10 cellular contexts compared by ENCODE assay signal in genomic region chr6:113591896-113592827, GRCh38.
A peak's percentile ranks its signal among the peaks of the same experiment; 100 is the strongest.
DNase-seq lines count a peak whose midpoint lies in the region; ATAC-seq and TF ChIP-seq lines count a peak whose summit lies in the region.
"Had no signal": no experiment of that assay in that cellular context is flagged by ENCODE, and none has a peak within 500 bp of the region (broad histone marks: within the 10 kb centered on the region; RNA-seq: fewer than 3 reads in every experiment).

No MANE protein-coding gene starts in this region.

- no peaks in the 10 kb centered on the region for H3K4me1 Mint-ChIP-seq in MCF 10A (ENCODE audit: insufficient read depth, unreplicated experiment)
- H3K4me1 Mint-ChIP-seq: immature natural killer cell had no signal

- POLR2A ChIA-PET in MCF 10A (lab: Yijun Ruan, JAX) = interaction anchor here (0.6 kb wide), 1 partner anchor 40 kb away, joined by 3 read pairs; no protein-coding TSS in a partner anchor

- in situ Hi-C loops in mammary epithelial cell (cut with MboI; ENCODE audit: low sequenced_read_pairs in 2 of 2) = no loop called here

- no peak overlapping the region for H3K27ac ChIP-seq in mammary epithelial cell (ENCODE audit: insufficient read depth, low read depth, low read length)
- no peak overlapping the region for H3K27ac ChIP-seq in left lung
- no peak overlapping the region for H3K27ac ChIP-seq in vagina

- H3K9me3 ChIP-seq in mammary epithelial cell (replicated peaks; ENCODE audit: insufficient read depth, low read length) = no peaks in the 10 kb centered on the region
- no peaks in the 10 kb centered on the region for H3K9me3 ChIP-seq in left lung
- no peaks in the 10 kb centered on the region for H3K9me3 ChIP-seq in vagina

- H3K36me3 ChIP-seq in mammary epithelial cell (ENCODE audit: insufficient read depth, low read length) = no peaks in the 10 kb centered on the region
- no peaks in the 10 kb centered on the region for H3K36me3 ChIP-seq in left lung
- H3K36me3 ChIP-seq in vagina = no peaks in the 10 kb centered on the region

- no peak overlapping the region for H2AFZ ChIP-seq in mammary epithelial cell (ENCODE audit: low read depth, low read length)

- no peak overlapping the region for H3K9ac ChIP-seq in mammary epithelial cell (ENCODE audit: insufficient read depth, low read length)

- ATAC-seq in esophagus mucosa (peak; percentile 75), left lung (no peak)

- intact Hi-C loops in MCF 10A (cut with micrococcal nuclease) (loop anchor here (5.0 kb wide), 1 partner anchor 285 kb away; no protein-coding TSS in a partner anchor), mammary epithelial cell (cut with micrococcal nuclease) (loop anchor here (10.0 kb wide), 1 partner anchor 467 kb away; no protein-coding TSS in a partner anchor), left lung (cut with DNase I) (no loop called here), vagina (cut with DNase I) (no loop called here)

- no peak overlapping the region for H3K4me2 ChIP-seq in mammary epithelial cell (ENCODE audit: insufficient read depth, low read depth, low read length)

- H3K9me3 Mint-ChIP-seq in MCF 10A (ENCODE audit: unreplicated experiment) = no peaks in the 10 kb centered on the region

- H3K4me3 Mint-ChIP-seq in MCF 10A (ENCODE audit: unreplicated experiment) = no peak overlapping the region
- H3K4me3 Mint-ChIP-seq: immature natural killer cell had no signal

- no peaks in the 10 kb centered on the region for H4K20me1 ChIP-seq in mammary epithelial cell (ENCODE audit: insufficient read depth, low read length)

- H3K4me1 ChIP-seq in mammary epithelial cell (ENCODE audit: insufficient read depth, low read length) (no peaks in the 10 kb centered on the region), left lung (peaks cover 0 to 6% of the 10 kb centered on the region in 2 donors), vagina (peaks cover 28% of the 10 kb centered on the region)

- WGBS in mammary epithelial cell (ENCODE audit: low coverage, missing lambda C conversion rate) = 94% methylated on average over 2 of the region's 2 CpGs

- no peak overlapping the region for H3K4me3 ChIP-seq in mammary epithelial cell (replicated peaks in 1 of 3; ENCODE audit: insufficient read depth in 1 of 3, low read depth in 2 of 3, low read length in 3 of 3)
- H3K4me3 ChIP-seq in left lung = no peak overlapping the region
- H3K4me3 ChIP-seq in vagina = no peak overlapping the region

- DNase-seq in MCF 10A (ENCODE audit: unreplicated experiment) = peak; percentile 34
- DNase-seq in mammary epithelial cell = no peak
- DNase-seq in NCI-H2171 treated with DMSO at 0.1 percent for 48 hours (lab: John Stamatoyannopoulos, UW) = peak; percentile 44
- DNase-seq in ecto neural progenitor cell (ENCODE audit: low spot score) = no peak
- no peak for DNase-seq in left lung
- no peak for DNase-seq in midbrain (lab: John Stamatoyannopoulos, UW)
- DNase-seq in vagina (ENCODE audit: extremely low spot score in 2 of 2) = no peak
- DNase-seq: activated CD8-positive, alpha-beta memory T cell treated with anti-CD3 and anti-CD28 coated beads for 24 hours; immature natural killer cell had no signal

- BruUV-seq in MCF 10A (replicated peaks; lab: Mats Ljungman, UMichigan) (no TSS peak), mammary epithelial cell (replicated peaks; lab: Mats Ljungman, UMichigan) (no TSS peak)

- no peak for TF ChIP-seq CTCF in MCF 10A (IDR thresholded peaks at IDR 0.05; ENCODE audit: unreplicated experiment)
- no peak for TF ChIP-seq CTCF in mammary epithelial cell (conservative IDR thresholded peaks at IDR 0.05 in 1 of 2, IDR thresholded peaks at IDR 0.05 in 1 of 2; ENCODE audit: extremely low read depth in 1 of 2, insufficient read depth in 1 of 2, low read depth in 1 of 2, low read length in 2 of 2)
- TF ChIP-seq CTCF in left lung (IDR thresholded peaks at IDR 0.05) = no peak
- no peak for TF ChIP-seq CTCF in vagina (IDR thresholded peaks at IDR 0.05)

- H3K27me3 ChIP-seq in mammary epithelial cell (ENCODE audit: insufficient read depth, low read length) (no peaks in the 10 kb centered on the region), left lung (no peaks in the 10 kb centered on the region), vagina (no peaks in the 10 kb centered on the region)

- dilution Hi-C loops in mammary epithelial cell (cut with HindIII; ENCODE audit: low sequenced_read_pairs) = no loop called here

- CTCF ChIA-PET in MCF 10A (lab: Yijun Ruan, JAX) (interaction anchor here (0.6 to 1.1 kb wide), 3 partner anchors 22 to 315 kb away, joined by 3 to 4 read pairs (median 4); no protein-coding TSS in a partner anchor), mammary epithelial cell (lab: Charles Lee; ENCODE audit: low non-redundant PET) (no interaction called here)

- H3K27ac Mint-ChIP-seq in MCF 10A (ENCODE audit: low read depth, unreplicated experiment) = no peak overlapping the region
- H3K27ac Mint-ChIP-seq: immature natural killer cell had no signal

- H3K79me2 ChIP-seq in mammary epithelial cell (ENCODE audit: insufficient read depth, low read length) = no peaks in the 10 kb centered on the region

- H3K27me3 Mint-ChIP-seq in MCF 10A (ENCODE audit: insufficient read depth, unreplicated experiment) = no peaks in the 10 kb centered on the region

- no peak for TF ChIP-seq POLR2A in vagina (IDR thresholded peaks at IDR 0.05)

- no peaks in the 10 kb centered on the region for H3K36me3 Mint-ChIP-seq in MCF 10A (ENCODE audit: insufficient read depth, unreplicated experiment)
- H3K36me3 Mint-ChIP-seq: immature natural killer cell had no signal

Comparison
In these comparisons a context has a peak if more than half of its experiments do, and no peak if none do; other contexts are left out.
1. DNase-seq: peak in MCF 10A (single experiment) and NCI-H2171 treated with DMSO at 0.1 percent for 48 hours (single experiment); none in mammary epithelial cell (single experiment), ecto neural progenitor cell (single experiment), left lung (0 of 2), midbrain (single experiment) and vagina (0 of 2).
2. intact Hi-C loops: an anchor here in MCF 10A (5.0 kb wide) and mammary epithelial cell (10.0 kb wide); none called in left lung and vagina.